In the genomic region with DNA sequence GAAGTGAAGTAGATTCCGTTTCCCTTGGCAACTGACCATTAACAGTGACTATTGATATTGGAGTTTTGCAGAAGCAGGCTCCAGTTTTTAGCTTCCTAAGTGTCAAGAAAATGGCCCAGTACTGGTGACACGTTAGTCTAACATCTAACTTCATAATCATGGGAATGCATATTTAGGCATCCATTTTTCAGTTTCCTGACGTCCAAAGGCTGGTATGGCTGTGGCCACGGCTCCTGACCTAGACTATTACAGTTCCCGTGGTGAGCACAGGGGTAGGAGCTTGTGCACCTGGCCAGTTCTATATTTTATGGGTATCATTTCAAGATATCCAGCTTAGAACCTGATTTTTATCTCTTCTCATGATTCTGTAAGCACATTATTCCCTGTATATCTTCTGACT, we compare ENCODE assay signal across 38 cellular contexts.
"Had no signal": no experiment of that assay in that cellular context is flagged by ENCODE, and none has a peak within 500 bp of the region (broad histone marks: within the 10 kb centered on the region; RNA-seq: fewer than 3 reads in every experiment).

No MANE protein-coding gene starts in this region.

- DNase-seq: activated B cell treated with CpG ODN at 0.5 μM for 24 hours; activated CD4-positive, alpha-beta memory T cell treated with anti-CD3 and anti-CD28 coated beads for 36 hours; activated CD4-positive, alpha-beta T cell treated with anti-CD3 and anti-CD28 coated beads for 4 hours; activated CD4-positive, alpha-beta T cell treated with anti-CD3 and anti-CD28 coated beads, Interleukin-2, amount 10 ng/mL, durations not matched to agents 24 days and 14 days; activated CD4-positive, alpha-beta T cell treated with anti-CD3 and anti-CD28 coated beads, Interleukin-2, amount 50 U/mL, for 1 hour; activated CD4-positive, alpha-beta T cell treated with anti-CD3 and anti-CD28 coated beads, Interleukin-2, amount 50 U/mL, for 4 hours; activated CD4-positive, CD25-positive, alpha-beta regulatory T cell treated with anti-CD3 and anti-CD28 coated beads, Interleukin-2, amount 50 U/mL, for 72 hours; activated CD8-positive, alpha-beta memory T cell treated with anti-CD3 and anti-CD28 coated beads, Interleukin-2, amount 50 U/mL, for 4 hours; activated CD8-positive, alpha-beta T cell treated with anti-CD3 and anti-CD28 coated beads for 36 hours; activated effector memory CD4-positive, alpha-beta T cell treated with anti-CD3 and anti-CD28 coated beads, Interleukin-2, amount 50 U/mL, for 16 hours; activated gamma-delta T cell treated with Interleukin-2 at 50 U/mL for 16 hours; activated naive CD4-positive, alpha-beta T cell; activated naive CD4-positive, alpha-beta T cell treated with anti-CD3 and anti-CD28 coated beads for 36 hours; activated naive CD4-positive, alpha-beta T cell treated with anti-CD3 and anti-CD28 coated beads, Interleukin-2, amount 50 U/mL, for 16 hours; activated naive CD8-positive, alpha-beta T cell treated with anti-CD3 and anti-CD28 coated beads for 36 hours; activated T-cell treated with anti-CD3 and anti-CD28 coated beads for 4 hours; activated T-cell treated with anti-CD3 and anti-CD28 coated beads, Interleukin-2, amount 50 U/mL, for 1 hour; activated T-cell treated with anti-CD3 and anti-CD28 coated beads, Interleukin-2, amount 50 U/mL, for 4 hours; activated T-cell treated with anti-CD3 and anti-CD28 coated beads, Interleukin-2, amount 50 U/mL, for 72 hours; adrenal gland; amniotic stem cell; aorta; caudate nucleus; cerebellar nuclear complex; T-helper 1 cell; T-helper 2 cell; T-helper 9 cell had no signal

- H3K4me1 ChIP-seq: adrenal gland had no signal

- H3K9me3 ChIP-seq: adrenal gland had no signal

- H3K4me1 Mint-ChIP-seq: activated B cell treated with CpG ODN at 0.5 μM for 24 hours; activated CD4-positive, alpha-beta T cell treated with anti-CD3 and anti-CD28 coated beads, Interleukin-2, amount 10 ng/mL, durations not matched to agents 24 days and 14 days; activated naive CD8-positive, alpha-beta T cell treated with anti-CD3 and anti-CD28 coated beads for 36 hours; activated T-helper 17 cell treated with anti-CD3 and anti-CD28 coated beads, Interleukin-2, amount 50 U/mL, for 72 hours; central memory CD8-positive, alpha-beta T cell had no signal

- H3K4me3 Mint-ChIP-seq: activated B cell treated with CpG ODN at 0.5 μM for 24 hours; activated CD4-positive, alpha-beta memory T cell treated with anti-CD3 and anti-CD28 coated beads for 36 hours; activated CD4-positive, alpha-beta T cell treated with anti-CD3 and anti-CD28 coated beads, Interleukin-2, amount 10 ng/mL, durations not matched to agents 24 days and 14 days; activated CD8-positive, alpha-beta T cell treated with anti-CD3 and anti-CD28 coated beads for 36 hours; activated naive CD4-positive, alpha-beta T cell treated with anti-CD3 and anti-CD28 coated beads for 36 hours; activated naive CD8-positive, alpha-beta T cell treated with anti-CD3 and anti-CD28 coated beads for 36 hours; activated T-cell treated with anti-CD3 and anti-CD28 coated beads, Interleukin-2, amount 50 U/mL, for 4 hours; activated T-cell treated with anti-CD3 and anti-CD28 coated beads, Interleukin-2, amount 50 U/mL, for 72 hours; activated T-helper 1 cell treated with anti-CD3 and anti-CD28 coated beads, Interleukin-12 subunit alpha, Interleukin-12 subunit beta, Interleukin-2, Interleukin-4 antibody, amounts not matched to agents 30 ng/mL and 10 ng/mL and 1 ng/mL, durations not matched to agents 14 hours and 24 hours and 36 hours; activated T-helper 17 cell treated with anti-CD3 and anti-CD28 coated beads, Interleukin-2, amount 50 U/mL, for 72 hours; brain; central memory CD8-positive, alpha-beta T cell; T-helper 1 cell treated with Interleukin-12 subunit alpha and Interleukin-12 subunit beta and Interleukin-4 antibody, amounts not matched to agents 30 μg/mL and 1 μg/mL, for 36 hours; T-helper 2 cell treated with Interferon-gamma antibody and Interleukin-4, amounts not matched to agents 5 μg/mL and 100 μg/mL, for 36 hours had no signal

- H3K27me3 ChIP-seq: adrenal gland, cardiac muscle cell had no signal

- H3K27ac Mint-ChIP-seq: activated B cell treated with CpG ODN at 0.5 μM for 24 hours; activated CD4-positive, alpha-beta memory T cell treated with anti-CD3 and anti-CD28 coated beads for 36 hours; activated CD4-positive, alpha-beta T cell treated with anti-CD3 and anti-CD28 coated beads, Interleukin-2, amount 10 ng/mL, durations not matched to agents 24 days and 14 days; activated CD8-positive, alpha-beta T cell treated with anti-CD3 and anti-CD28 coated beads for 36 hours; activated naive CD4-positive, alpha-beta T cell treated with anti-CD3 and anti-CD28 coated beads for 36 hours; activated naive CD4-positive, alpha-beta T cell treated with anti-CD3 and anti-CD28 coated beads, Interleukin-2, amount 50 U/mL, for 72 hours; activated naive CD8-positive, alpha-beta T cell treated with anti-CD3 and anti-CD28 coated beads for 36 hours; activated T-cell treated with anti-CD3 and anti-CD28 coated beads, Interleukin-2, amount 50 U/mL, for 72 hours; activated T-helper 1 cell treated with anti-CD3 and anti-CD28 coated beads, Interleukin-12 subunit alpha, Interleukin-12 subunit beta, Interleukin-2, Interleukin-4 antibody, amounts not matched to agents 30 ng/mL and 10 ng/mL and 1 ng/mL, durations not matched to agents 14 hours and 24 hours and 36 hours; activated T-helper 17 cell treated with anti-CD3 and anti-CD28 coated beads, Interleukin-2, amount 50 U/mL, for 72 hours; brain; T-helper 1 cell treated with Interleukin-12 subunit alpha and Interleukin-12 subunit beta and Interleukin-4 antibody, amounts not matched to agents 30 μg/mL and 1 μg/mL, for 36 hours; T-helper 2 cell treated with Interferon-gamma antibody and Interleukin-4, amounts not matched to agents 5 μg/mL and 100 μg/mL, for 36 hours had no signal

- ATAC-seq: activated CD8-positive, alpha-beta T cell treated with anti-CD3 and anti-CD28 coated beads for 36 hours; activated naive CD4-positive, alpha-beta T cell treated with anti-CD3 and anti-CD28 coated beads, Interleukin-2, amount 50 U/mL, for 72 hours; activated T-cell treated with anti-CD3 and anti-CD28 coated beads, Interleukin-2, amount 50 U/mL, for 4 hours; activated T-cell treated with anti-CD3 and anti-CD28 coated beads, Interleukin-2, amount 50 U/mL, for 72 hours; activated T-helper 17 cell treated with anti-CD3 and anti-CD28 coated beads, Interleukin-2, amount 50 U/mL, for 72 hours had no signal

- H3K27me3 Mint-ChIP-seq: activated B cell treated with CpG ODN at 0.5 μM for 24 hours; activated CD4-positive, alpha-beta memory T cell treated with anti-CD3 and anti-CD28 coated beads for 36 hours; activated CD4-positive, alpha-beta T cell treated with anti-CD3 and anti-CD28 coated beads, Interleukin-2, amount 10 ng/mL, durations not matched to agents 24 days and 14 days; activated CD8-positive, alpha-beta T cell treated with anti-CD3 and anti-CD28 coated beads for 36 hours; activated naive CD8-positive, alpha-beta T cell treated with anti-CD3 and anti-CD28 coated beads for 36 hours; activated T-helper 17 cell treated with anti-CD3 and anti-CD28 coated beads, Interleukin-2, amount 50 U/mL, for 72 hours; central memory CD8-positive, alpha-beta T cell had no signal

- H3K9me3 Mint-ChIP-seq: activated CD4-positive, alpha-beta T cell treated with anti-CD3 and anti-CD28 coated beads, Interleukin-2, amount 10 ng/mL, durations not matched to agents 24 days and 14 days; activated CD8-positive, alpha-beta T cell treated with anti-CD3 and anti-CD28 coated beads for 36 hours; activated naive CD4-positive, alpha-beta T cell treated with anti-CD3 and anti-CD28 coated beads for 36 hours; activated naive CD4-positive, alpha-beta T cell treated with anti-CD3 and anti-CD28 coated beads, Interleukin-2, amount 50 U/mL, for 72 hours; activated T-helper 1 cell treated with anti-CD3 and anti-CD28 coated beads, Interleukin-12 subunit alpha, Interleukin-12 subunit beta, Interleukin-2, Interleukin-4 antibody, amounts not matched to agents 30 ng/mL and 10 ng/mL and 1 ng/mL, durations not matched to agents 14 hours and 24 hours and 36 hours; brain; T-helper 1 cell treated with Interleukin-12 subunit alpha and Interleukin-12 subunit beta and Interleukin-4 antibody, amounts not matched to agents 30 μg/mL and 1 μg/mL, for 36 hours had no signal

- H3K36me3 Mint-ChIP-seq: activated CD4-positive, alpha-beta memory T cell treated with anti-CD3 and anti-CD28 coated beads for 36 hours; activated naive CD4-positive, alpha-beta T cell treated with anti-CD3 and anti-CD28 coated beads, Interleukin-2, amount 50 U/mL, for 72 hours; activated naive CD8-positive, alpha-beta T cell treated with anti-CD3 and anti-CD28 coated beads for 36 hours; brain had no signal

- FAIRE-seq: bronchial epithelial cell, TTC549 had no signal

- H3K27ac ChIP-seq: adrenal gland, cardiac muscle cell, VCaP had no signal

- H3K4me3 ChIP-seq: adrenal gland, cardiac muscle cell had no signal

- H3K36me3 ChIP-seq: adrenal gland, cardiac muscle cell had no signal
